17 cellular contexts compared by ENCODE assay signal in the genomic region with DNA sequence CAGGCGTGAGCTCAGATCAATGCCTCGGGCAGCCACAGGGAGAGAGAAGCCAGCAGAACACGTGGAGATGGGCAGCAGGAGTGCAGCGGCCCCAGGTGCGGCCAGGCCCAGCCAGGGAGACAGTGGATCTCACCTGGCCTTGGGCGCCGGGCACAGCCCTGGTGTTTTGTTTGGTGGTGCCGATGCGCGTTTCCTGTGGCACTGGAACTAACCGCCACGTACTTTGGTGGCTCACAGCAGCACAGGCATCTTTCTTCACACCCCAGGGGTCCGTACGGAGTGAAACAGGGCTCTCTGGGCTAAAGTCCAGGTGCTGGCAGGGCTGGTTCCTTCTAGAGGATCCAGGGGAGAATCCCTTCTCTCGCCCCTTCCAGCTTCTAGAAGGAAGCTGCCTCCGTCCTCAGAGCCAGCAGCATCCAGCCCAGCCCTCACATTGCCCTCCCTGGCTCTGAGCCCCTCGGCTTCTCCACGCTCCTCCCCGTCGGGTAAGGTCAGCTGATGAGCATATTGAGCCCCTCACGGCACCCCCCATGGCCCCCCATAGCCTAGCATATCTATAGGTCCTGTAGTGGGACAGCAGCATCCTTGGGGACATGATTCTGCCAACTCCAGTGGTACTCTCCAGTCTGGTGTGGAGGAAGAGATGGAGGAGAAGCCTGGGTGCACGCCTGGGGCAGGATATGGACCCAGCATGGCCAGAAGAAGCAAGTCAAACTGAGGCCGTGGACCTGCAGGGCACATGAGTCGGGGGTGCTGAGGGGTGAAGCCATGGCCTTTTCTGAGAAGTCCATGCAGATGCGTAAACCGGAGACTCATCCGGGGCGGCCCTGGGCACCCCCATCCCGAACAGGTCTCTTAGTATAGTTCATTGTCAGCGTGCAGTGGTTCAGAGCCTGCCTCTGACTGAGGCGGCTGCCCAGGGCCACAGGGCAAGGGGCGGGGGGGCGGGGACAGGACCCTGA.
"Had no signal": no experiment of that assay in that cellular context is flagged by ENCODE, and none has a peak within 500 bp of the region (broad histone marks: within the 10 kb centered on the region; RNA-seq: fewer than 3 reads in every experiment).

No MANE protein-coding gene starts in this region.

- H3K9me3 ChIP-seq: gastrocnemius medialis, heart right ventricle, psoas muscle, SJSA1, stomach had no signal

- ATAC-seq: activated CD8-positive, alpha-beta T cell treated with anti-CD3 and anti-CD28 coated beads, Interleukin-2, amount 10 ng/mL, durations not matched to agents 7 days and 5 days; gastrocnemius medialis; heart right ventricle; naive thymus-derived CD4-positive, alpha-beta T cell; psoas muscle; T-cell; WTC11 had no signal

- H3K4me1 ChIP-seq: gastrocnemius medialis, heart right ventricle, psoas muscle, SJSA1, stomach had no signal

- DNase-seq: activated CD4-positive, alpha-beta T cell treated with anti-CD3 and anti-CD28 coated beads for 48 hours; activated CD8-positive, alpha-beta memory T cell treated with anti-CD3 and anti-CD28 coated beads, Interleukin-2, amount 50 U/mL, for 48 hours; activated CD8-positive, alpha-beta T cell treated with anti-CD3 and anti-CD28 coated beads, Interleukin-2, amount 10 ng/mL, durations not matched to agents 7 days and 5 days; central memory CD4-positive, alpha-beta T cell; cortex of kidney; effector memory CD4-positive, alpha-beta T cell; gastrocnemius medialis; heart right ventricle; naive thymus-derived CD4-positive, alpha-beta T cell; psoas muscle; stimulated activated CD4-positive, alpha-beta T cell treated with anti-CD3 and anti-CD28 coated beads, Interleukin-4, amount 100 ng/mL, for 24 hours; stomach had no signal

- H3K36me3 Mint-ChIP-seq: activated naive CD4-positive, alpha-beta T cell treated with anti-CD3 and anti-CD28 coated beads, Interleukin-2, amount 50 U/mL, for 24 hours; naive thymus-derived CD4-positive, alpha-beta T cell; T-cell had no signal

- H3K4me3 ChIP-seq: gastrocnemius medialis, heart right ventricle, psoas muscle, SJSA1, stomach had no signal

- H3K36me3 ChIP-seq: gastrocnemius medialis, heart right ventricle, SJSA1, stomach had no signal

- H3K27ac ChIP-seq: epithelial cell of prostate, gastrocnemius medialis, heart right ventricle, psoas muscle, SJSA1, stomach had no signal

- H3K4me1 Mint-ChIP-seq: activated naive CD4-positive, alpha-beta T cell treated with anti-CD3 and anti-CD28 coated beads, Interleukin-2, amount 50 U/mL, for 24 hours; naive thymus-derived CD4-positive, alpha-beta T cell; T-cell; WTC11 had no signal

- H3K4me3 Mint-ChIP-seq: activated CD8-positive, alpha-beta T cell treated with anti-CD3 and anti-CD28 coated beads, Interleukin-2, amount 10 ng/mL, durations not matched to agents 7 days and 5 days; activated naive CD4-positive, alpha-beta T cell treated with anti-CD3 and anti-CD28 coated beads, Interleukin-2, amount 50 U/mL, for 24 hours; naive thymus-derived CD4-positive, alpha-beta T cell; T-cell; WTC11 had no signal

- H3K27ac Mint-ChIP-seq: activated CD8-positive, alpha-beta T cell treated with anti-CD3 and anti-CD28 coated beads, Interleukin-2, amount 10 ng/mL, durations not matched to agents 7 days and 5 days; activated naive CD4-positive, alpha-beta T cell treated with anti-CD3 and anti-CD28 coated beads, Interleukin-2, amount 50 U/mL, for 24 hours; naive thymus-derived CD4-positive, alpha-beta T cell; T-cell; WTC11 had no signal

- H3K9me3 Mint-ChIP-seq: activated naive CD4-positive, alpha-beta T cell treated with anti-CD3 and anti-CD28 coated beads, Interleukin-2, amount 50 U/mL, for 24 hours; naive thymus-derived CD4-positive, alpha-beta T cell; T-cell had no signal
